In genomic region chr2:3780477-3781402, GRCh38 we compare ENCODE assay signal across 8 cellular contexts.
A peak's percentile ranks its signal among the peaks of the same experiment; 100 is the strongest.
DNase-seq lines count a peak whose midpoint lies in the region; ATAC-seq and TF ChIP-seq lines count a peak whose summit lies in the region.

No MANE protein-coding gene starts in this region.

- H3K4me3 ChIP-seq in astrocyte of the cerebellum (ENCODE audit: low read depth, low read length) = no peak overlapping the region

- DNase-seq in SIG-M5 treated with dmso at 0.1 percent for 504 hours (lab: John Stamatoyannopoulos, UW; ENCODE audit: unreplicated experiment) = peak; percentile 38
- DNase-seq in SIG-M5 (lab: John Stamatoyannopoulos, UW) = no peak
- DNase-seq in MV-4-11 (lab: John Stamatoyannopoulos, UW) = peak; percentile 66
- peak; percentile 39 for DNase-seq in SKM-1 (lab: John Stamatoyannopoulos, UW; ENCODE audit: unreplicated experiment)
- DNase-seq in astrocyte of the cerebellum (ENCODE audit: low read depth) = peak; percentile 4
- DNase-seq in iris pigment epithelial cell (ENCODE audit: low read depth) = peak; percentile 82
- DNase-seq in stimulated activated CD4-positive, alpha-beta T cell treated with anti-CD3 and anti-CD28 coated beads, Interleukin-4, amount 100 ng/mL, for 48 hours (ENCODE audit: low read depth in 2 of 2) = peak; percentile 41 to 49

- ATAC-seq in HG02571 (IDR thresholded peaks at IDR 0.05; ENCODE audit: unreplicated experiment) = peak; percentile 97

- TF ChIP-seq CTCF in astrocyte of the cerebellum (IDR thresholded peaks at IDR 0.05; ENCODE audit: low read depth, low read length, missing control alignments) = peak; percentile 61

- in situ Hi-C loops in astrocyte of the cerebellum (cut with HindIII; ENCODE audit: low sequenced_read_pairs) = no loop called here
